In the genomic region with DNA sequence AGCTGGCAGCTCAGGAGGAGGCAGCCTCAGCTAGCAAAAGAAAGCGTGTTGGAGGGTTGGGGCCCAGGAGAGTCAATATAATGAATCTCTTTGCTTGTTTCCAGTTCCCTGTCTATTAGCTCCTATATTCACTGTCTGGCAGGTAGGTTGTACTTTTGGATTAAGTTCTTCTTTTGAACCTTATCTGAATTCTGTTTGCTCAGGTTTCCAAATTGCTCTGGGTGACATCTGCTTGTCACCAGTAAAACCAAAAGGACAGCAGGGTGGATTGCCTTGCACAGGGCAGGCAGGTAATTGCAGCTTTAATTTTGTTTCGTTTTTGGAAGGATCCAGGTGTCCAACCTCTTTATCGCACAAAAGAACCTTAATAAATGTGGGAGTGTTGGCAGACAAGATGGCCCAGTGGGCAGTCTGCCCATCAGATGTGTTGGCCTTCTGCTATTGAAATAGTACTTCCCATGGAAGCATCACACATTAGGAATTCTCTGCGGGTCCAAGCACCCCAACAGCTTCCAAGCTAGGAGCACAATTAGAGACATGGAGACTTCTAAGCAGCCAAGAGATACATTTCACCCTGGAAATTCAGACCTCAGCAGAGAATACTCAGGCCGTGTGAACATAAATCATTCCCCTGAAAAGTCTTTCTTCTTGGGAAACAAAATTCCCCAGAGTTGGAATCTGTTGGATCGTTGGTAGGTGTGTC, we compare ENCODE assay signal across 22 cellular contexts.
"Had no signal": no experiment of that assay in that cellular context is flagged by ENCODE, and none has a peak within 500 bp of the region (broad histone marks: within the 10 kb centered on the region; RNA-seq: fewer than 3 reads in every experiment).

No MANE protein-coding gene starts in this region.

- H3K4me1 Mint-ChIP-seq: activated T-helper 17 cell treated with anti-CD3 and anti-CD28 coated beads, Interleukin-2, amount 50 U/mL, for 72 hours; mesothelial cell of epicardium; natural killer cell had no signal

- DNase-seq: activated CD4-positive, alpha-beta T cell treated with anti-CD3 and anti-CD28 coated beads, Interleukin-2, amount 50 U/mL, for 1 hour; activated CD4-positive, CD25-positive, alpha-beta regulatory T cell treated with anti-CD3 and anti-CD28 coated beads, Interleukin-2, amount 50 U/mL, for 72 hours; activated CD8-positive, alpha-beta T cell treated with anti-CD3 and anti-CD28 coated beads, Interleukin-2, amount 10 ng/mL, durations not matched to agents 7 days and 5 days; activated T-cell treated with anti-CD3 and anti-CD28 coated beads, Interleukin-2, amount 50 U/mL, for 1 hour; adrenal gland; central memory CD4-positive, alpha-beta T cell; dermis blood vessel endothelial cell; effector CD8-positive, alpha-beta T cell; erythroblast; foreskin fibroblast; heart right ventricle; left lung; natural killer cell; ovary; spleen; stimulated activated CD4-positive, alpha-beta T cell treated with anti-CD3 and anti-CD28 coated beads, Interleukin-4, amount 100 ng/mL, for 1 hour; stimulated activated naive CD4-positive, alpha-beta T cell; testis; trophoblast cell had no signal

- H3K4me3 Mint-ChIP-seq: activated CD8-positive, alpha-beta T cell treated with anti-CD3 and anti-CD28 coated beads, Interleukin-2, amount 10 ng/mL, durations not matched to agents 7 days and 5 days; activated naive CD8-positive, alpha-beta T cell; activated T-helper 17 cell treated with anti-CD3 and anti-CD28 coated beads, Interleukin-2, amount 50 U/mL, for 72 hours; mesothelial cell of epicardium; natural killer cell had no signal

- H3K27ac Mint-ChIP-seq: activated CD8-positive, alpha-beta T cell treated with anti-CD3 and anti-CD28 coated beads, Interleukin-2, amount 10 ng/mL, durations not matched to agents 7 days and 5 days; activated naive CD8-positive, alpha-beta T cell; activated T-helper 17 cell treated with anti-CD3 and anti-CD28 coated beads, Interleukin-2, amount 50 U/mL, for 72 hours; mesothelial cell of epicardium; natural killer cell had no signal

- H3K36me3 Mint-ChIP-seq: activated naive CD8-positive, alpha-beta T cell; mesothelial cell of epicardium; natural killer cell had no signal

- H3K9me3 Mint-ChIP-seq: natural killer cell had no signal

- H3K27me3 Mint-ChIP-seq: activated naive CD8-positive, alpha-beta T cell; activated T-helper 17 cell treated with anti-CD3 and anti-CD28 coated beads, Interleukin-2, amount 50 U/mL, for 72 hours had no signal

- ATAC-seq: activated CD8-positive, alpha-beta T cell treated with anti-CD3 and anti-CD28 coated beads, Interleukin-2, amount 10 ng/mL, durations not matched to agents 7 days and 5 days; activated T-helper 17 cell treated with anti-CD3 and anti-CD28 coated beads, Interleukin-2, amount 50 U/mL, for 72 hours; heart right ventricle; left lung; natural killer cell had no signal
